ENCODE assay signal across 1 cellular context in genomic region chr20:50859161-50859560, GRCh38.
TF ChIP-seq lines count a peak whose summit lies in the region.

No MANE protein-coding gene starts in this region.

TF ChIP-seq in GM23338, 12 proteins besides CTCF, POLR2A, EP300 and RAD21 (continued from another document):
- TF ChIP-seq ZNF462 (CRISPR knock-in tag; IDR thresholded peaks at IDR 0.05) (no peak), EZH2 (IDR thresholded peaks at IDR 0.05; ENCODE audit: low read depth, unreplicated experiment) (no peak), EZH2phosphoT487 (IDR thresholded peaks at IDR 0.05; ENCODE audit: unreplicated experiment) (no peak), ETS1 (IDR thresholded peaks at IDR 0.05) (no peak), NANOG (IDR thresholded peaks at IDR 0.05; ENCODE audit: borderline replicate concordance) (no peak), STAT1 (IDR thresholded peaks at IDR 0.05; ENCODE audit: unreplicated experiment) (no peak), CREB1 (CRISPR knock-in tag; IDR thresholded peaks at IDR 0.05; ENCODE audit: low read depth) (no peak), ZNF331 (CRISPR knock-in tag; IDR thresholded peaks at IDR 0.05; ENCODE audit: low read depth) (no peak), POLR2AphosphoS5 (IDR thresholded peaks at IDR 0.05; ENCODE audit: low read depth) (no peak), REST (IDR thresholded peaks at IDR 0.05; ENCODE audit: unreplicated experiment) (no peak)
